In the genomic region with DNA sequence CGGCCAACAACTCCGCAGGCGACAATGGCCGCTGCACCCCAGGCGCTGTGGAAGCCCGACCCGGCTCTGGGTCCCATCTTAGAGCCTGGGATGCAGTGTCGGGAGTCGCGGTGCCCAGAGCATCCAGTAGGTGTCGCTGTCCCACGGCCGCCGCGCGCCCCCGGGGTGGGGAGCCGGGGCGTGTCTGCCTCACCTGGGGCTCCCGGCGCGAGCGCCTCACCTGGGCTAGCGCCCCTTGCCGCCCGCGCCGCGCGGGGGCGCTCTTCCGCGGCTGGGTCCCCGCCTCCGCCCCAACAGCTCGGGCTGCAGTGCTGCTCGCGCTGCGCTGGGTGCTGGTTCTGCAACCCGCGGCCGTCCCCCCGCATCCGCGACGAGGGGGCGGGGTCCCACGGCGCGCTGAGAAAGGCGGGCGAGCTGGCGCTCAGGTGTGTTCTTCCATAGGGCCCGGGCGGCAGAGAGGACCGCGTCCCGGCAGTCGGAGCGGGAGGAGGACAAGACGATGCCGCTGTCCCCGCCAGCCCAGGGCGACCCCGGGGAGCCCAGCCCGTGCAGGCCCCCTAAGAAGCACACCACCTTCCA, we compare ENCODE assay signal across 1 cellular context.
TF ChIP-seq lines count a peak whose summit lies in the region.

A gene with protein sequence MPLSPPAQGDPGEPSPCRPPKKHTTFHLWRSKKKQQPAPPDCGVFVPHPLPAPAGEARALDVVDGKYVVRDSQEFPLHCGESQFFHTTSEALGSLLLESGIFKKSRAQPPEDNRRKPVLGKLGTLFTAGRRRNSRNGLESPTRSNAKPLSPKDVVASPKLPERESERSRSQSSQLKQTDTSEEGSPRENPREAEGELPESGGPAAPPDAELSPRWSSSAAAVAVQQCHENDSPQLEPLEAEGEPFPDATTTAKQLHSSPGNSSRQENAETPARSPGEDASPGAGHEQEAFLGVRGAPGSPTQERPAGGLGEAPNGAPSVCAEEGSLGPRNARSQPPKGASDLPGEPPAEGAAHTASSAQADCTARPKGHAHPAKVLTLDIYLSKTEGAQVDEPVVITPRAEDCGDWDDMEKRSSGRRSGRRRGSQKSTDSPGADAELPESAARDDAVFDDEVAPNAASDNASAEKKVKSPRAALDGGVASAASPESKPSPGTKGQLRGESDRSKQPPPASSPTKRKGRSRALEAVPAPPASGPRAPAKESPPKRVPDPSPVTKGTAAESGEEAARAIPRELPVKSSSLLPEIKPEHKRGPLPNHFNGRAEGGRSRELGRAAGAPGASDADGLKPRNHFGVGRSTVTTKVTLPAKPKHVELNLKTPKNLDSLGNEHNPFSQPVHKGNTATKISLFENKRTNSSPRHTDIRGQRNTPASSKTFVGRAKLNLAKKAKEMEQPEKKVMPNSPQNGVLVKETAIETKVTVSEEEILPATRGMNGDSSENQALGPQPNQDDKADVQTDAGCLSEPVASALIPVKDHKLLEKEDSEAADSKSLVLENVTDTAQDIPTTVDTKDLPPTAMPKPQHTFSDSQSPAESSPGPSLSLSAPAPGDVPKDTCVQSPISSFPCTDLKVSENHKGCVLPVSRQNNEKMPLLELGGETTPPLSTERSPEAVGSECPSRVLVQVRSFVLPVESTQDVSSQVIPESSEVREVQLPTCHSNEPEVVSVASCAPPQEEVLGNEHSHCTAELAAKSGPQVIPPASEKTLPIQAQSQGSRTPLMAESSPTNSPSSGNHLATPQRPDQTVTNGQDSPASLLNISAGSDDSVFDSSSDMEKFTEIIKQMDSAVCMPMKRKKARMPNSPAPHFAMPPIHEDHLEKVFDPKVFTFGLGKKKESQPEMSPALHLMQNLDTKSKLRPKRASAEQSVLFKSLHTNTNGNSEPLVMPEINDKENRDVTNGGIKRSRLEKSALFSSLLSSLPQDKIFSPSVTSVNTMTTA (N-terminal part only) (plus strand): TSS at position 308 of the 579 bp plus-strand sequence. CDS start 192 bp downstream, at position 500.

TF ChIP-seq in HepG2, 621 proteins besides CTCF, POLR2A, EP300 and RAD21 (continued from another document and continues in another):
- 0 out of 2 replicates have a peak, but pooled peaks have one; percentile 37 for TF ChIP-seq ARID4A (CRISPR knock-in tag; IDR thresholded peaks at IDR 0.05; ENCODE audit: borderline replicate concordance)
- TF ChIP-seq U2AF1 (optimal IDR thresholded peaks at IDR 0.05; ENCODE audit: low read depth, low read length), result no peak
- no peak for TF ChIP-seq NRL (CRISPR knock-in tag; IDR thresholded peaks at IDR 0.05; ENCODE audit: borderline replicate concordance)
- TF ChIP-seq CBX5 (CRISPR knock-in tag; IDR thresholded peaks at IDR 0.05; ENCODE audit: borderline replicate concordance), result no peak
- TF ChIP-seq ZC3H13 (CRISPR knock-in tag; IDR thresholded peaks at IDR 0.05), result no peak
- no peak for TF ChIP-seq ZKSCAN1 (IDR thresholded peaks at IDR 0.05; ENCODE audit: low read length)
- TF ChIP-seq ARID2 (CRISPR knock-in tag; IDR thresholded peaks at IDR 0.05; ENCODE audit: borderline replicate concordance), result no peak
- no peak for TF ChIP-seq ATAD3A (CRISPR knock-in tag; IDR thresholded peaks at IDR 0.05)
- TF ChIP-seq CERS6 (CRISPR knock-in tag; IDR thresholded peaks at IDR 0.05), result no peak
- TF ChIP-seq PHF5A (CRISPR knock-in tag; IDR thresholded peaks at IDR 0.05; ENCODE audit: low read depth, unreplicated experiment), result no peak
- no peak for TF ChIP-seq ZNF549 (CRISPR knock-in tag; IDR thresholded peaks at IDR 0.05)
- TF ChIP-seq SRSF1 (optimal IDR thresholded peaks at IDR 0.05; ENCODE audit: low read depth, low read length), result no peak
- TF ChIP-seq, protein P1, sequence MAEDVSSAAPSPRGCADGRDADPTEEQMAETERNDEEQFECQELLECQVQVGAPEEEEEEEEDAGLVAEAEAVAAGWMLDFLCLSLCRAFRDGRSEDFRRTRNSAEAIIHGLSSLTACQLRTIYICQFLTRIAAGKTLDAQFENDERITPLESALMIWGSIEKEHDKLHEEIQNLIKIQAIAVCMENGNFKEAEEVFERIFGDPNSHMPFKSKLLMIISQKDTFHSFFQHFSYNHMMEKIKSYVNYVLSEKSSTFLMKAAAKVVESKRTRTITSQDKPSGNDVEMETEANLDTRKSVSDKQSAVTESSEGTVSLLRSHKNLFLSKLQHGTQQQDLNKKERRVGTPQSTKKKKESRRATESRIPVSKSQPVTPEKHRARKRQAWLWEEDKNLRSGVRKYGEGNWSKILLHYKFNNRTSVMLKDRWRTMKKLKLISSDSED (CRISPR knock-in tag; IDR thresholded peaks at IDR 0.05), result no peak
- TF ChIP-seq PTBP1 (IDR thresholded peaks at IDR 0.05; ENCODE audit: low read depth, low read length, poor library complexity, severe bottlenecking), result no peak
- no peak for TF ChIP-seq KDM4B (CRISPR knock-in tag; IDR thresholded peaks at IDR 0.05)
- no peak for TF ChIP-seq NFIC (IDR thresholded peaks at IDR 0.05; ENCODE audit: low read length)
- no peak for TF ChIP-seq ZNF776 (CRISPR knock-in tag; IDR thresholded peaks at IDR 0.05)
- TF ChIP-seq ELF1 (CRISPR knock-in tag; IDR thresholded peaks at IDR 0.05), result no peak
- TF ChIP-seq, protein P2, sequence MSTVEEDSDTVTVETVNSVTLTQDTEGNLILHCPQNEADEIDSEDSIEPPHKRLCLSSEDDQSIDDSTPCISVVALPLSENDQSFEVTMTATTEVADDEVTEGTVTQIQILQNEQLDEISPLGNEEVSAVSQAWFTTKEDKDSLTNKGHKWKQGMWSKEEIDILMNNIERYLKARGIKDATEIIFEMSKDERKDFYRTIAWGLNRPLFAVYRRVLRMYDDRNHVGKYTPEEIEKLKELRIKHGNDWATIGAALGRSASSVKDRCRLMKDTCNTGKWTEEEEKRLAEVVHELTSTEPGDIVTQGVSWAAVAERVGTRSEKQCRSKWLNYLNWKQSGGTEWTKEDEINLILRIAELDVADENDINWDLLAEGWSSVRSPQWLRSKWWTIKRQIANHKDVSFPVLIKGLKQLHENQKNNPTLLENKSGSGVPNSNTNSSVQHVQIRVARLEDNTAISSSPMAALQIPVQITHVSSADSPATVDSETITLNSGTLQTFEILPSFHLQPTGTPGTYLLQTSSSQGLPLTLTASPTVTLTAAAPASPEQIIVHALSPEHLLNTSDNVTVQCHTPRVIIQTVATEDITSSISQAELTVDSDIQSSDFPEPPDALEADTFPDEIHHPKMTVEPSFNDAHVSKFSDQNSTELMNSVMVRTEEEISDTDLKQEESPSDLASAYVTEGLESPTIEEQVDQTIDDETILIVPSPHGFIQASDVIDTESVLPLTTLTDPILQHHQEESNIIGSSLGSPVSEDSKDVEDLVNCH (CRISPR knock-in tag; IDR thresholded peaks at IDR 0.05), result no peak
- TF ChIP-seq ZNF646 (CRISPR knock-in tag; IDR thresholded peaks at IDR 0.05), result no peak
- TF ChIP-seq STAT5B (CRISPR knock-in tag; IDR thresholded peaks at IDR 0.05), result no peak
- no peak for TF ChIP-seq ZNF337 (CRISPR knock-in tag; IDR thresholded peaks at IDR 0.05; ENCODE audit: borderline replicate concordance, low read depth)
